In genomic region chr1:78045850-78046778, GRCh38 we compare ENCODE assay signal across 9 cellular contexts. TPM values are rescaled to one million over a fixed set of nuclear protein-coding genes. Genes with fewer than 3 reads are reported as not detected.
DNase-seq lines count a peak whose midpoint lies in the region; ATAC-seq and TF ChIP-seq lines count a peak whose summit lies in the region.
"Had no signal": no experiment of that assay in that cellular context is flagged by ENCODE, and none has a peak within 500 bp of the region (broad histone marks: within the 10 kb centered on the region; RNA-seq: fewer than 3 reads in every experiment).

TSS of gene GIPC2 (plus strand) at chr1:78045966. CDS start at chr1:78046095, 129 bp downstream.

- H3K4me3 Mint-ChIP-seq in activated CD4-positive, alpha-beta T cell treated with anti-CD3 and anti-CD28 coated beads for 36 hours = peak within 1 kb of the TSS; percentile 66

- peak within 1 kb of the TSS in 1 of 2 donors; percentile 11 for H3K27ac ChIP-seq in thoracic aorta
- H3K27ac ChIP-seq: C4-2B had no signal

- CTCF ChIA-PET in activated CD4-positive, alpha-beta T cell treated with anti-CD3 and anti-CD28 coated beads for 36 hours (lab: Charles Lee) = interaction anchor here (0.7 to 1.5 kb wide), 2 partner anchors 68 kb away, joined by 3 to 4 read pairs; no protein-coding TSS in a partner anchor

- peak; percentile 35 to 53 for ATAC-seq in activated CD4-positive, CD25-positive, alpha-beta regulatory T cell treated with anti-CD3 and anti-CD28 coated beads, Interleukin-2, amount 50 U/mL, for 24 hours
- peak; percentile 72 for ATAC-seq in activated CD4-positive, alpha-beta T cell treated with anti-CD3 and anti-CD28 coated beads for 36 hours
- ATAC-seq in thoracic aorta (ENCODE audit: insufficient number of reproducible peaks, low FRiP score, low read depth) (peak; percentile 44), GM21717 (IDR thresholded peaks at IDR 0.05; ENCODE audit: unreplicated experiment) (no peak)

- peaks cover 4% of the 10 kb centered on the region for H3K27me3 ChIP-seq in mucosa of stomach (ENCODE audit: control insufficient read depth, insufficient read depth, low read length)
- H3K27me3 ChIP-seq in thoracic aorta (replicated peaks; ENCODE audit: insufficient read depth) = no peaks in the 10 kb centered on the region

- H3K36me3 Mint-ChIP-seq in activated CD4-positive, alpha-beta T cell treated with anti-CD3 and anti-CD28 coated beads for 36 hours (ENCODE audit: low read depth) = no peaks in the 10 kb centered on the region

- peak within 1 kb of the TSS; percentile 35 for H3K4me3 ChIP-seq in epithelial cell of esophagus (ENCODE audit: low read length)
- H3K4me3 ChIP-seq in mucosa of stomach (ENCODE audit: low read length) = peak within 1 kb of the TSS; percentile 68
- peak within 1 kb of the TSS; percentile 81 for H3K4me3 ChIP-seq in thoracic aorta

- H3K9me3 Mint-ChIP-seq in activated CD4-positive, alpha-beta T cell treated with anti-CD3 and anti-CD28 coated beads for 36 hours (ENCODE audit: low read depth) = no peaks in the 10 kb centered on the region

- DNase-seq in activated CD4-positive, CD25-positive, alpha-beta regulatory T cell (lab: John Stamatoyannopoulos, UW) = no peak
- DNase-seq in activated CD4-positive, alpha-beta T cell treated with anti-CD3 and anti-CD28 coated beads for 36 hours = peak; percentile 62
- DNase-seq in epithelial cell of esophagus (ENCODE audit: low read depth) = peak; percentile 42
- no peak for DNase-seq in thoracic aorta (ENCODE audit: low spot score)
- no peak for DNase-seq in cerebellum (ENCODE audit: low spot score)

- no peak within 1 kb of the TSS for H3K27ac Mint-ChIP-seq in activated CD4-positive, alpha-beta T cell treated with anti-CD3 and anti-CD28 coated beads for 36 hours

- POLR2A ChIA-PET in activated CD4-positive, alpha-beta T cell treated with anti-CD3 and anti-CD28 coated beads for 36 hours (lab: Charles Lee) = interaction anchor here (0.6 to 3.4 kb wide), 3 partner anchors 41 to 371 kb away, joined by 3 to 20 read pairs (median 4); partner anchors contain the start of genes DNAJB4 and FUBP1

- no peaks in the 10 kb centered on the region for H3K36me3 ChIP-seq in mucosa of stomach (ENCODE audit: control insufficient read depth, insufficient read depth, low read length)
- no peaks in the 10 kb centered on the region for H3K36me3 ChIP-seq in thoracic aorta

- H3K27me3 Mint-ChIP-seq in activated CD4-positive, alpha-beta T cell treated with anti-CD3 and anti-CD28 coated beads for 36 hours = peaks cover 33% of the 10 kb centered on the region

- no peak for TF ChIP-seq CTCF in epithelial cell of esophagus (IDR thresholded peaks at IDR 0.05; ENCODE audit: insufficient read depth, low read depth, low read length, missing control alignments)
- no peak for TF ChIP-seq CTCF in thoracic aorta (IDR thresholded peaks at IDR 0.05)

- peaks cover 29% of the 10 kb centered on the region for H3K4me1 Mint-ChIP-seq in activated CD4-positive, alpha-beta T cell treated with anti-CD3 and anti-CD28 coated beads for 36 hours

- H3K4me1 ChIP-seq in mucosa of stomach (ENCODE audit: control insufficient read depth, insufficient read depth, low read length) = peaks cover 13% of the 10 kb centered on the region
- H3K4me1 ChIP-seq in thoracic aorta (ENCODE audit: control insufficient read depth in 1 of 2, low read depth in 2 of 2) = peaks cover 0 to 4% of the 10 kb centered on the region in 2 donors

- peak within 1 kb of the TSS; percentile 77 for H3K9ac ChIP-seq in mucosa of stomach (ENCODE audit: low read length)

- H3K9me3 ChIP-seq in mucosa of stomach (ENCODE audit: control insufficient read depth, low read length) (no peaks in the 10 kb centered on the region), thoracic aorta (no peaks in the 10 kb centered on the region)

- intact Hi-C loops in activated CD4-positive, alpha-beta T cell treated with anti-CD3 and anti-CD28 coated beads for 36 hours (cut with DNase I, micrococcal nuclease) = loop anchor here in 1 of 2 experiments (5.0 kb wide), 1 partner anchor 66 kb away; no protein-coding TSS in a partner anchor

RNA-seq across cellular contexts. Expression of gene GIPC2, which starts in this region (rescaled TPM):
- total RNA-seq in activated CD4-positive, alpha-beta T cell treated with anti-CD3 and anti-CD28 coated beads for 36 hours = under 1 TPM; 0.05 to 0.09 TPM
- total RNA-seq in thoracic aorta = 1 to 10 TPM; 1.6 to 3.2 TPM
- total RNA-seq in cerebellum = 0.64 TPM

Comparison
In these comparisons a context has a peak if more than half of its experiments do, and no peak if none do; other contexts are left out.
1. Peak in DNase-seq and ATAC-seq in activated CD4-positive, alpha-beta T cell treated with anti-CD3 and anti-CD28 coated beads for 36 hours; RNA of the gene not detected or under 1 TPM.